1 cellular context compared by ENCODE assay signal in genomic region chr9:7879551-7880245, GRCh38.
TF ChIP-seq lines count a peak whose summit lies in the region.

No MANE protein-coding gene starts in this region.

TF ChIP-seq in SK-N-SH, 30 proteins besides CTCF, POLR2A, EP300 and RAD21 (continued from another document):
- no peak for TF ChIP-seq REST (IDR thresholded peaks at IDR 0.05; ENCODE audit: low read depth, low read length)
- TF ChIP-seq GATA2 (CRISPR knock-in tag; IDR thresholded peaks at IDR 0.05), result no peak
- no peak for TF ChIP-seq PBX3 (IDR thresholded peaks at IDR 0.05)
- TF ChIP-seq TCF12 (IDR thresholded peaks at IDR 0.05), result no peak
- no peak for TF ChIP-seq POLR2AphosphoS5 (IDR thresholded peaks at IDR 0.05; ENCODE audit: low read depth, low read length)
- no peak for TF ChIP-seq YY1 (IDR thresholded peaks at IDR 0.05; ENCODE audit: low read depth)
- TF ChIP-seq ELF1 (IDR thresholded peaks at IDR 0.05), result no peak
- no peak for TF ChIP-seq MAX (IDR thresholded peaks at IDR 0.05; ENCODE audit: low read depth)
